In genomic region chr12:124786065-124786964, GRCh38 we compare ENCODE assay signal across 1 cellular context.
TF ChIP-seq lines count a peak whose summit lies in the region.

No MANE protein-coding gene starts in this region.

TF ChIP-seq in H1, 55 proteins besides CTCF, POLR2A, EP300 and RAD21 (continued from another document):
- peak; percentile 100 for TF ChIP-seq USF2 (IDR thresholded peaks at IDR 0.05; ENCODE audit: low read length)
- TF ChIP-seq HDAC6 (IDR thresholded peaks at IDR 0.05; ENCODE audit: low read depth, low read length) = no peak
- no peak for TF ChIP-seq CTBP2 (IDR thresholded peaks at IDR 0.05; ENCODE audit: borderline replicate concordance, insufficient read depth, insufficient read length, low read length)
- no peak for TF ChIP-seq GABPA (IDR thresholded peaks at IDR 0.05; ENCODE audit: borderline replicate concordance, insufficient read depth, low read length)
- no peak for TF ChIP-seq SAP30 (IDR thresholded peaks at IDR 0.05; ENCODE audit: insufficient read depth, insufficient replicate concordance, low read length)
- TF ChIP-seq CBX8 (IDR thresholded peaks at IDR 0.05; ENCODE audit: borderline replicate concordance, low read depth, low read length) = no peak
- TF ChIP-seq POU5F1 (IDR thresholded peaks at IDR 0.05; ENCODE audit: low read depth, low read length) = no peak
- peak; percentile 44; the same call in 1 of the 2 replicates for TF ChIP-seq MAX (IDR thresholded peaks at IDR 0.05)
- peak; percentile 29 to 72; a peak in 2 of 4 replicates for TF ChIP-seq SIN3A (conservative IDR thresholded peaks at IDR 0.05 in 1 of 2, IDR thresholded peaks at IDR 0.05 in 1 of 2; ENCODE audit: low read depth in 1 of 2, low read length in 2 of 2)
- no peak for TF ChIP-seq KDM4A (IDR thresholded peaks at IDR 0.05; ENCODE audit: low read depth, low read length, severe bottlenecking)
- peak; percentile 51; the same call in 1 of the 2 replicates for TF ChIP-seq TBP (IDR thresholded peaks at IDR 0.05; ENCODE audit: low read depth, low read length)
- no peak for TF ChIP-seq BCL11A (IDR thresholded peaks at IDR 0.05; ENCODE audit: low read depth in 2 of 2, low read length in 2 of 2)
- TF ChIP-seq MAFK (IDR thresholded peaks at IDR 0.05; ENCODE audit: low read depth, low read length) = no peak
- TF ChIP-seq BACH1 (IDR thresholded peaks at IDR 0.05; ENCODE audit: low read length) = no peak
- TF ChIP-seq TEAD4 (IDR thresholded peaks at IDR 0.05; ENCODE audit: low read depth, low read length) = no peak
- TF ChIP-seq SUZ12 (IDR thresholded peaks at IDR 0.05; ENCODE audit: low read length) = no peak
- TF ChIP-seq SP4 (IDR thresholded peaks at IDR 0.05; ENCODE audit: low read length) = peak; percentile 84; the same call in 1 of the 2 replicates
- no peak for TF ChIP-seq RXRA (IDR thresholded peaks at IDR 0.05; ENCODE audit: insufficient read depth, low read depth, low read length)
- TF ChIP-seq EGR1 (IDR thresholded peaks at IDR 0.05; ENCODE audit: borderline replicate concordance, low read depth, low read length) = no peak
- TF ChIP-seq TAF1 (IDR thresholded peaks at IDR 0.05; ENCODE audit: low read depth, low read length) = peak; percentile 66; the same call in 1 of the 2 replicates
- TF ChIP-seq NANOG (IDR thresholded peaks at IDR 0.05; ENCODE audit: insufficient read depth, low read depth, low read length, poor library complexity, severe bottlenecking) = no peak
- peak; percentile 82 for TF ChIP-seq CHD2 (IDR thresholded peaks at IDR 0.05; ENCODE audit: low read length)
- no peak for TF ChIP-seq CHD7 (IDR thresholded peaks at IDR 0.05; ENCODE audit: insufficient replicate concordance, low read length)
- TF ChIP-seq RBBP5 (IDR thresholded peaks at IDR 0.05; ENCODE audit: borderline replicate concordance, low read depth, low read length) = no peak
- no peak for TF ChIP-seq SIRT6 (IDR thresholded peaks at IDR 0.05; ENCODE audit: low read length)
- TF ChIP-seq CREB1 (IDR thresholded peaks at IDR 0.05) = no peak
- peak; percentile 99 for TF ChIP-seq ATF3 (IDR thresholded peaks at IDR 0.05; ENCODE audit: insufficient read depth, low read depth, low read length)
- TF ChIP-seq EZH2 (IDR thresholded peaks at IDR 0.05; ENCODE audit: low read depth, low read length, severe bottlenecking) = no peak
- no peak for TF ChIP-seq JUND (IDR thresholded peaks at IDR 0.05; ENCODE audit: low read length)
- no peak; the same call in 1 of the 2 replicates for TF ChIP-seq POLR2AphosphoS5 (IDR thresholded peaks at IDR 0.05; ENCODE audit: low read depth, low read length)
- no peak for TF ChIP-seq KDM1A (IDR thresholded peaks at IDR 0.05; ENCODE audit: borderline replicate concordance, low read length)
- TF ChIP-seq TAF7 (optimal IDR thresholded peaks at IDR 0.05; ENCODE audit: borderline replicate concordance, low read depth, low read length) = no peak
- TF ChIP-seq ZNF274 (IDR thresholded peaks at IDR 0.05; ENCODE audit: borderline replicate concordance, extremely low read depth, low read length) = no peak
- no peak for TF ChIP-seq GTF2F1 (IDR thresholded peaks at IDR 0.05; ENCODE audit: borderline replicate concordance, low read depth, low read length)
- TF ChIP-seq HDAC2 (IDR thresholded peaks at IDR 0.05; ENCODE audit: borderline replicate concordance in 1 of 2, low read depth in 2 of 2, low read length in 2 of 2) = no peak
